Comparison of ENCODE assay signal across 12 cellular contexts in genomic region chr17:82100502-82101298, GRCh38. TPM values are rescaled to one million over a fixed set of nuclear protein-coding genes. Genes with fewer than 3 reads are reported as not detected.
DNase-seq lines count a peak whose midpoint lies in the region; ATAC-seq and TF ChIP-seq lines count a peak whose summit lies in the region.
"Had no signal": no experiment of that assay in that cellular context is flagged by ENCODE, and none has a peak within 500 bp of the region (broad histone marks: within the 10 kb centered on the region; RNA-seq: fewer than 3 reads in every experiment).

No MANE protein-coding gene starts in this region.

- H3K27ac Mint-ChIP-seq in stimulated activated naive CD8-positive, alpha-beta T cell treated with anti-CD3 and anti-CD28 coated beads, Interleukin-15, Interleukin-2, amounts not matched to agents 100 ng/mL and 50 ng/mL, for 24 hours = peak overlapping the region; percentile 31
- H3K27ac Mint-ChIP-seq in WTC11 = no peak overlapping the region

- H3K18ac ChIP-seq in mesenchymal stem cell (ENCODE audit: low read depth in 1 of 2, low read length in 2 of 2) = peak overlapping the region in 1 of 2 experiments; percentile 14

- ATAC-seq in stimulated activated naive CD8-positive, alpha-beta T cell treated with anti-CD3 and anti-CD28 coated beads, Interleukin-15, Interleukin-2, amounts not matched to agents 100 U/mL and 50 U/mL, for 24 hours = no peak
- ATAC-seq in WTC11 = no peak
- ATAC-seq in GM18873 (IDR thresholded peaks at IDR 0.05; ENCODE audit: low FRiP score, unreplicated experiment) = no peak
- ATAC-seq in GM21381 (IDR thresholded peaks at IDR 0.05; ENCODE audit: unreplicated experiment) = no peak
- no peak for ATAC-seq in GM19397 (IDR thresholded peaks at IDR 0.05; ENCODE audit: unreplicated experiment)

- H3K36me3 ChIP-seq in mesenchymal stem cell (ENCODE audit: control insufficient read depth in 1 of 2, insufficient read depth in 2 of 2, low read depth in 1 of 2, low read length in 2 of 2) = peaks cover 7 to 26% of the 10 kb centered on the region in 2 experiments

- H3K9ac ChIP-seq in mesenchymal stem cell (ENCODE audit: low read length) = no peak overlapping the region

- peak overlapping the region in 1 of 2 experiments; percentile 11 for H3K4ac ChIP-seq in mesenchymal stem cell (ENCODE audit: low read depth in 1 of 2, low read length in 2 of 2)

- H3K4me3 ChIP-seq in mesenchymal stem cell (ENCODE audit: insufficient read depth in 1 of 2, low read depth in 1 of 2, low read length in 2 of 2) = no peak overlapping the region

- CTCF ChIA-PET in WTC11 (lab: Charles Lee) = interaction anchor here (1.0 to 1.4 kb wide), 3 partner anchors 53 to 136 kb away, joined by 3 to 5 read pairs (median 4); partner anchors contain the start of gene DCXR

- POLR2A ChIA-PET in WTC11 (lab: Charles Lee) = interaction anchor here (0.5 kb wide), 1 partner anchor 153 kb away, joined by 3 read pairs; no protein-coding TSS in a partner anchor

- H3K36me3 Mint-ChIP-seq in stimulated activated naive CD8-positive, alpha-beta T cell treated with anti-CD3 and anti-CD28 coated beads, Interleukin-15, Interleukin-2, amounts not matched to agents 100 ng/mL and 50 ng/mL, for 24 hours (ENCODE audit: low read depth) = no peaks in the 10 kb centered on the region
- peaks cover 3% of the 10 kb centered on the region for H3K36me3 Mint-ChIP-seq in WTC11

- H3K4me3 Mint-ChIP-seq in stimulated activated naive CD8-positive, alpha-beta T cell treated with anti-CD3 and anti-CD28 coated beads, Interleukin-15, Interleukin-2, amounts not matched to agents 100 ng/mL and 50 ng/mL, for 24 hours = peak overlapping the region; percentile 83
- H3K4me3 Mint-ChIP-seq in WTC11 = peak overlapping the region; percentile 71; the same call in 1 of the 2 replicates

- WGBS in mesenchymal stem cell = 91% methylated on average over 33 of the region's 35 CpGs

- H4K91ac ChIP-seq in mesenchymal stem cell (ENCODE audit: low read length) = peak overlapping the region; percentile 78

- no peak overlapping the region for H3K23ac ChIP-seq in mesenchymal stem cell (ENCODE audit: low read length in 2 of 2)

- DNase-seq in stimulated activated naive CD8-positive, alpha-beta T cell treated with anti-CD3 and anti-CD28 coated beads, Interleukin-15, Interleukin-2, amounts not matched to agents 100 U/mL and 50 U/mL, for 24 hours = no peak
- DNase-seq in WTC11 (ENCODE audit: low spot score) (no peak), mesenchymal stem cell (no peak), NCI-H345 (lab: John Stamatoyannopoulos, UW) (no peak)
- DNase-seq: GOT3, NCI-H1694, posterior cingulate gyrus, SHP77 had no signal

- H3K27me3 Mint-ChIP-seq in stimulated activated naive CD8-positive, alpha-beta T cell treated with anti-CD3 and anti-CD28 coated beads, Interleukin-15, Interleukin-2, amounts not matched to agents 100 ng/mL and 50 ng/mL, for 24 hours = no peaks in the 10 kb centered on the region
- H3K27me3 Mint-ChIP-seq in WTC11 (ENCODE audit: low read depth) = no peaks in the 10 kb centered on the region

- peaks cover 14% of the 10 kb centered on the region for H3K79me1 ChIP-seq in mesenchymal stem cell (replicated peaks; ENCODE audit: low read length, poor library complexity, severe bottlenecking)

- peaks cover 60% of the 10 kb centered on the region for H3K4me1 ChIP-seq in mesenchymal stem cell (ENCODE audit: control insufficient read depth, insufficient read depth, low read depth, low read length)

- peak overlapping the region; percentile 78 for H2BK15ac ChIP-seq in mesenchymal stem cell (ENCODE audit: low read depth, poor library complexity, severe bottlenecking)

- peaks cover 21% of the 10 kb centered on the region for H3K4me1 Mint-ChIP-seq in stimulated activated naive CD8-positive, alpha-beta T cell treated with anti-CD3 and anti-CD28 coated beads, Interleukin-15, Interleukin-2, amounts not matched to agents 100 ng/mL and 50 ng/mL, for 24 hours (ENCODE audit: low read depth)
- H3K4me1 Mint-ChIP-seq in WTC11 = peaks cover 39% of the 10 kb centered on the region

- no peaks in the 10 kb centered on the region for H3K27me3 ChIP-seq in mesenchymal stem cell (ENCODE audit: control insufficient read depth in 1 of 2, insufficient read depth in 1 of 2, low read length in 2 of 2)

- no peak overlapping the region for H3K27ac ChIP-seq in mesenchymal stem cell (ENCODE audit: low read length, poor library complexity, severe bottlenecking)

- H2BK120ac ChIP-seq in mesenchymal stem cell (ENCODE audit: low read depth, low read length) = peak overlapping the region; percentile 27

- H3K9me3 Mint-ChIP-seq in stimulated activated naive CD8-positive, alpha-beta T cell treated with anti-CD3 and anti-CD28 coated beads, Interleukin-15, Interleukin-2, amounts not matched to agents 100 ng/mL and 50 ng/mL, for 24 hours = no peaks in the 10 kb centered on the region
- no peaks in the 10 kb centered on the region for H3K9me3 Mint-ChIP-seq in WTC11

- no peaks in the 10 kb centered on the region for H3K9me3 ChIP-seq in mesenchymal stem cell (ENCODE audit: control insufficient read depth, low read length)

- no peak for TF ChIP-seq CTCF in WTC11 (IDR thresholded peaks at IDR 0.05)

- no peak overlapping the region for H3K4me2 ChIP-seq in mesenchymal stem cell (ENCODE audit: low read length, poor library complexity, severe bottlenecking)

- H4K8ac ChIP-seq in mesenchymal stem cell (ENCODE audit: low read length) = no peak overlapping the region

- H2BK5ac ChIP-seq in mesenchymal stem cell (ENCODE audit: low read depth, low read length, poor library complexity, severe bottlenecking) = no peak overlapping the region

- peak overlapping the region; percentile 8 for H2AK5ac ChIP-seq in mesenchymal stem cell (ENCODE audit: low read length, severe bottlenecking)

- no peak overlapping the region for H2AFZ ChIP-seq in mesenchymal stem cell (ENCODE audit: low read depth, low read length)

- peak overlapping the region in 1 of 2 experiments; percentile 0 for H2BK12ac ChIP-seq in mesenchymal stem cell (ENCODE audit: low read length in 2 of 2)

- H3K14ac ChIP-seq in mesenchymal stem cell (ENCODE audit: low read length in 2 of 2) = no peak overlapping the region

TF ChIP-seq in WTC11, 78 proteins besides CTCF, POLR2A, EP300 and RAD21 (continues in another document):
- TF ChIP-seq ZBTB21 (CRISPR knock-in tag; IDR thresholded peaks at IDR 0.05; ENCODE audit: borderline replicate concordance) = no peak
- TF ChIP-seq, protein P1, sequence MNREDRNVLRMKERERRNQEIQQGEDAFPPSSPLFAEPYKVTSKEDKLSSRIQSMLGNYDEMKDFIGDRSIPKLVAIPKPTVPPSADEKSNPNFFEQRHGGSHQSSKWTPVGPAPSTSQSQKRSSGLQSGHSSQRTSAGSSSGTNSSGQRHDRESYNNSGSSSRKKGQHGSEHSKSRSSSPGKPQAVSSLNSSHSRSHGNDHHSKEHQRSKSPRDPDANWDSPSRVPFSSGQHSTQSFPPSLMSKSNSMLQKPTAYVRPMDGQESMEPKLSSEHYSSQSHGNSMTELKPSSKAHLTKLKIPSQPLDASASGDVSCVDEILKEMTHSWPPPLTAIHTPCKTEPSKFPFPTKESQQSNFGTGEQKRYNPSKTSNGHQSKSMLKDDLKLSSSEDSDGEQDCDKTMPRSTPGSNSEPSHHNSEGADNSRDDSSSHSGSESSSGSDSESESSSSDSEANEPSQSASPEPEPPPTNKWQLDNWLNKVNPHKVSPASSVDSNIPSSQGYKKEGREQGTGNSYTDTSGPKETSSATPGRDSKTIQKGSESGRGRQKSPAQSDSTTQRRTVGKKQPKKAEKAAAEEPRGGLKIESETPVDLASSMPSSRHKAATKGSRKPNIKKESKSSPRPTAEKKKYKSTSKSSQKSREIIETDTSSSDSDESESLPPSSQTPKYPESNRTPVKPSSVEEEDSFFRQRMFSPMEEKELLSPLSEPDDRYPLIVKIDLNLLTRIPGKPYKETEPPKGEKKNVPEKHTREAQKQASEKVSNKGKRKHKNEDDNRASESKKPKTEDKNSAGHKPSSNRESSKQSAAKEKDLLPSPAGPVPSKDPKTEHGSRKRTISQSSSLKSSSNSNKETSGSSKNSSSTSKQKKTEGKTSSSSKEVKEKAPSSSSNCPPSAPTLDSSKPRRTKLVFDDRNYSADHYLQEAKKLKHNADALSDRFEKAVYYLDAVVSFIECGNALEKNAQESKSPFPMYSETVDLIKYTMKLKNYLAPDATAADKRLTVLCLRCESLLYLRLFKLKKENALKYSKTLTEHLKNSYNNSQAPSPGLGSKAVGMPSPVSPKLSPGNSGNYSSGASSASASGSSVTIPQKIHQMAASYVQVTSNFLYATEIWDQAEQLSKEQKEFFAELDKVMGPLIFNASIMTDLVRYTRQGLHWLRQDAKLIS (CRISPR knock-in tag; IDR thresholded peaks at IDR 0.05; ENCODE audit: borderline replicate concordance) = no peak
- TF ChIP-seq ATF2 (CRISPR knock-in tag; IDR thresholded peaks at IDR 0.05; ENCODE audit: borderline replicate concordance, low read depth) = no peak
- no peak for TF ChIP-seq ZNF671 (CRISPR knock-in tag; IDR thresholded peaks at IDR 0.05)
- no peak for TF ChIP-seq EMX1 (CRISPR knock-in tag; IDR thresholded peaks at IDR 0.05)
- TF ChIP-seq JAZF1 (CRISPR knock-in tag; IDR thresholded peaks at IDR 0.05) = no peak
- no peak for TF ChIP-seq KAT7 (CRISPR knock-in tag; IDR thresholded peaks at IDR 0.05; ENCODE audit: borderline replicate concordance)

RNA-seq across cellular contexts. Expression of gene FASN, which starts 2.7 kb away (rescaled TPM):
- total RNA-seq in WTC11 (2021) = 611 to 742 TPM (median 654 TPM) in 3 replicates
- polyA plus RNA-seq in mesenchymal stem cell (2013, experiment 1 of 2) = 121 TPM
- 108 TPM for polyA plus RNA-seq in mesenchymal stem cell (2013, experiment 2 of 2)

RNA-seq across cellular contexts. Expression of gene DUS1L, which starts 35.1 kb away (rescaled TPM):
- total RNA-seq in WTC11 (2021) = 99.6 to 120 TPM (median 106 TPM) in 3 replicates
- polyA plus RNA-seq in mesenchymal stem cell (2013, experiment 1 of 2) = 23.0 TPM
- 20.9 TPM for polyA plus RNA-seq in mesenchymal stem cell (2013, experiment 2 of 2)

RNA-seq across cellular contexts. Expression of gene GPS1, which starts 49.0 kb away (rescaled TPM):
- 166 to 181 TPM (median 167 TPM) in 3 replicates for total RNA-seq in WTC11 (2021)
- 63.6 TPM for polyA plus RNA-seq in mesenchymal stem cell (2013, experiment 1 of 2)
- 62.1 TPM for polyA plus RNA-seq in mesenchymal stem cell (2013, experiment 2 of 2)

RNA-seq across cellular contexts. Expression of gene RFNG, which starts 49.1 kb away (rescaled TPM):
- 40.9 to 42.3 TPM (median 41.6 TPM) in 3 replicates for total RNA-seq in WTC11 (2021)
- 31.3 TPM for polyA plus RNA-seq in mesenchymal stem cell (2013, experiment 1 of 2)
- polyA plus RNA-seq in mesenchymal stem cell (2013, experiment 2 of 2) = 31.7 TPM
